25 cellular contexts compared by ENCODE assay signal in the genomic region with DNA sequence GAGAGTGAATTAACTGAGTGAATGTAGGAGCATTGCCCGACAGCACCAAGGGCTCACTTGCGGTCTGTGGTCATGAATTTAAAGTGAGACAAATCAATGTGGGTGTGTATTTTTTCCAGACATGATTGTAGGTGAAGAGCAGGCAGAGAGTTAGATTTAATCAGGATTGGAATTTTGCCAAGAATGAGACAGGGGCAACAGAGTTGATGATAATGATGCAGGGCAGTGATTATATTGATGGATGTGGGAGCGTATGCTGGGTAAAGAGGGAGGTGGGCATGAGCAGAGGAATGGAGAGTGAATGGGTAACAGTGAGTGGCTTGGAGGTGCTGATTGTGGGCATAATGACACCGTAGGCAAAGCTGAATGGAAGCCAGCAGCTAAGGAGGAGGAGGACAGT. TPM values are rescaled to one million over a fixed set of nuclear protein-coding genes. Genes with fewer than 3 reads are reported as not detected.
"Had no signal": no experiment of that assay in that cellular context is flagged by ENCODE, and none has a peak within 500 bp of the region (broad histone marks: within the 10 kb centered on the region; RNA-seq: fewer than 3 reads in every experiment).

No MANE protein-coding gene starts in this region.

- H3K27ac ChIP-seq: gastrocnemius medialis, left lung, lower lobe of right lung, pancreas, psoas muscle, sigmoid colon, thoracic aorta, uterus had no signal

- DNase-seq: activated CD4-positive, alpha-beta T cell treated with anti-CD3 and anti-CD28 coated beads for 36 hours; activated CD4-positive, CD25-positive, alpha-beta regulatory T cell; activated CD8-positive, alpha-beta memory T cell treated with anti-CD3 and anti-CD28 coated beads, Interleukin-2, amount 10 ng/mL, durations not matched to agents 7 days and 5 days; activated CD8-positive, alpha-beta T cell treated with anti-CD3 and anti-CD28 coated beads, Interleukin-2, amount 10 ng/mL, durations not matched to agents 7 days and 5 days; activated naive CD8-positive, alpha-beta T cell treated with anti-CD3 and anti-CD28 coated beads, Interleukin-2, amount 50 U/mL, for 24 hours; activated T-cell treated with anti-CD3 and anti-CD28 coated beads, Interleukin-2, amount 50 U/mL, for 48 hours; amygdala; caudate nucleus; cortex of kidney; effector memory CD8-positive, alpha-beta T cell; erythroblast; gastrocnemius medialis; glutamatergic neuron; left lung; lower lobe of right lung; mesenchymal stem cell; naive thymus-derived CD8-positive, alpha-beta T cell; nucleus accumbens; pancreas; psoas muscle; sigmoid colon; small intestine; stimulated activated CD4-positive, alpha-beta T cell treated with anti-CD3 and anti-CD28 coated beads, Interleukin-4, amount 100 ng/mL, for 24 hours; uterus had no signal

RNA-seq across cellular contexts. Expression of a gene that starts 20.0 kb away (rescaled TPM):
- polyA plus RNA-seq: naive thymus-derived CD8-positive, alpha-beta T cell had no signal
